ENCODE assay signal across 17 cellular contexts in the genomic region with DNA sequence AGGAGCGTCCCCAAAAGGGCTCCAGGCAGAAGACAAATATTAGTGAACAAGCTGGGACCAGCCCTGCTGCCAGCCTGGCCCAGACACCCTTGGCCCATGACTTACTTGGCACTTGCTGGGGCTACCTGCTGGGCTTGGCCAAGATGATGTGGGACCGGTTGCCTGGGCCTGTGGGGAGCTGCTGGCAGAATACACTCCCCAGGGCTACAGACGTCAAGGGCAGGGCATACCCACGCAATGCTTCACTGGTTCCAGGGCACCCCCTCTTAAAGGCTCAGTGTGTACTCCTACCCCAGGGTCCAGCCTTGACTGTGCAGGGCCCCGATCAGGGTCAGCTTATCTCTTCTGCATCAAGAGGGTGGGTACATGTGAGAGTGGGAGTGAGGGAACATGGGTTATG.
"Had no signal": no experiment of that assay in that cellular context is flagged by ENCODE, and none has a peak within 500 bp of the region (broad histone marks: within the 10 kb centered on the region; RNA-seq: fewer than 3 reads in every experiment).

No MANE protein-coding gene starts in this region.

- H3K9me3 ChIP-seq: testis, uterus had no signal

- H2AFZ ChIP-seq: parathyroid adenoma had no signal

- H3K9ac ChIP-seq: parathyroid adenoma had no signal

- H3K4me3 Mint-ChIP-seq: activated B cell treated with CpG ODN at 0.5 μM for 24 hours; activated CD4-positive, alpha-beta T cell treated with anti-CD3 and anti-CD28 coated beads, Interleukin-2, amount 10 ng/mL, durations not matched to agents 24 days and 14 days; activated T-helper 1 cell treated with anti-CD3 and anti-CD28 coated beads, Interleukin-12 subunit alpha, Interleukin-12 subunit beta, Interleukin-2, Interleukin-4 antibody, amounts not matched to agents 30 ng/mL and 10 ng/mL and 1 ng/mL, durations not matched to agents 14 hours and 24 hours and 36 hours; neural crest cell; stimulated activated naive CD8-positive, alpha-beta T cell treated with anti-CD3 and anti-CD28 coated beads, Interleukin-15, amount 100 ng/mL, for 72 hours had no signal

- DNase-seq: activated B cell treated with CpG ODN at 0.5 μM for 24 hours; activated CD4-positive, alpha-beta T cell treated with anti-CD3 and anti-CD28 coated beads, Interleukin-2, amount 10 ng/mL, durations not matched to agents 24 days and 14 days; activated naive CD4-positive, alpha-beta T cell treated with Interleukin-2 at 50 U/mL for 16 hours; cortex of kidney; effector CD8-positive, alpha-beta T cell; hippocampal formation; retina; stimulated activated CD4-positive, alpha-beta T cell treated with anti-CD3 and anti-CD28 coated beads, Interleukin-4, amount 100 ng/mL, for 1 hour; stimulated activated naive CD8-positive, alpha-beta T cell treated with anti-CD3 and anti-CD28 coated beads, Interleukin-15, amount 100 ng/mL, for 72 hours; T-helper 2 cell; testis; uterus had no signal

- FAIRE-seq: TTC549 had no signal

- H3K4me3 ChIP-seq: testis, uterus had no signal

- H3K9me3 Mint-ChIP-seq: activated B cell treated with CpG ODN at 0.5 μM for 24 hours; activated CD4-positive, alpha-beta T cell treated with anti-CD3 and anti-CD28 coated beads, Interleukin-2, amount 10 ng/mL, durations not matched to agents 24 days and 14 days; activated T-helper 1 cell treated with anti-CD3 and anti-CD28 coated beads, Interleukin-12 subunit alpha, Interleukin-12 subunit beta, Interleukin-2, Interleukin-4 antibody, amounts not matched to agents 30 ng/mL and 10 ng/mL and 1 ng/mL, durations not matched to agents 14 hours and 24 hours and 36 hours; neural crest cell; stimulated activated naive CD8-positive, alpha-beta T cell treated with anti-CD3 and anti-CD28 coated beads, Interleukin-15, amount 100 ng/mL, for 72 hours had no signal

- H3K27ac ChIP-seq: epithelial cell of prostate, parathyroid adenoma, testis, uterus had no signal

- H3K4me1 ChIP-seq: parathyroid adenoma, uterus had no signal

- H3K36me3 ChIP-seq: uterus had no signal

- H3K27me3 Mint-ChIP-seq: activated B cell treated with CpG ODN at 0.5 μM for 24 hours; stimulated activated naive CD8-positive, alpha-beta T cell treated with anti-CD3 and anti-CD28 coated beads, Interleukin-15, amount 100 ng/mL, for 72 hours had no signal

- H3K79me2 ChIP-seq: parathyroid adenoma had no signal

- H3K27me3 ChIP-seq: testis, uterus had no signal

- ATAC-seq: stimulated activated naive CD8-positive, alpha-beta T cell treated with anti-CD3 and anti-CD28 coated beads, Interleukin-15, amount 100 ng/mL, for 72 hours had no signal

- H3K27ac Mint-ChIP-seq: activated B cell treated with CpG ODN at 0.5 μM for 24 hours; activated CD4-positive, alpha-beta T cell treated with anti-CD3 and anti-CD28 coated beads, Interleukin-2, amount 10 ng/mL, durations not matched to agents 24 days and 14 days; activated T-helper 1 cell treated with anti-CD3 and anti-CD28 coated beads, Interleukin-12 subunit alpha, Interleukin-12 subunit beta, Interleukin-2, Interleukin-4 antibody, amounts not matched to agents 30 ng/mL and 10 ng/mL and 1 ng/mL, durations not matched to agents 14 hours and 24 hours and 36 hours; stimulated activated naive CD8-positive, alpha-beta T cell treated with anti-CD3 and anti-CD28 coated beads, Interleukin-15, amount 100 ng/mL, for 72 hours had no signal
